ENCODE assay signal across 9 cellular contexts in genomic region chr9:110919609-110920008, GRCh38.
DNase-seq lines count a peak whose midpoint lies in the region; ATAC-seq and TF ChIP-seq lines count a peak whose summit lies in the region.
"Had no signal": no experiment of that assay in that cellular context is flagged by ENCODE, and none has a peak within 500 bp of the region (broad histone marks: within the 10 kb centered on the region; RNA-seq: fewer than 3 reads in every experiment).

No MANE protein-coding gene starts in this region.

- H3K27me3 ChIP-seq in MG63, result no peaks in the 10 kb centered on the region

- no peak overlapping the region for H3K27ac Mint-ChIP-seq in activated CD4-positive, alpha-beta T cell treated with anti-CD3 and anti-CD28 coated beads, Interleukin-2, amount 10 ng/mL, durations not matched to agents 7 days and 5 days
- H3K27ac Mint-ChIP-seq in WTC11, result no peak overlapping the region
- H3K27ac Mint-ChIP-seq: memory B cell had no signal

- POLR2A ChIA-PET in activated CD4-positive, alpha-beta T cell treated with anti-CD3 and anti-CD28 coated beads, Interleukin-2, amount 10 ng/mL, durations not matched to agents 7 days and 5 days (lab: Charles Lee), result no interaction called here
- POLR2A ChIA-PET in WTC11 (lab: Charles Lee), result no interaction called here

- H3K36me3 ChIP-seq in MG63, result peaks cover 77% of the 10 kb centered on the region

- no peaks in the 10 kb centered on the region for H3K9me3 ChIP-seq in MG63

- no peaks in the 10 kb centered on the region for H3K4me1 Mint-ChIP-seq in activated CD4-positive, alpha-beta T cell treated with anti-CD3 and anti-CD28 coated beads, Interleukin-2, amount 10 ng/mL, durations not matched to agents 7 days and 5 days
- peaks cover 4% of the 10 kb centered on the region for H3K4me1 Mint-ChIP-seq in WTC11
- H3K4me1 Mint-ChIP-seq: memory B cell had no signal

- H3K9me3 Mint-ChIP-seq in activated CD4-positive, alpha-beta T cell treated with anti-CD3 and anti-CD28 coated beads, Interleukin-2, amount 10 ng/mL, durations not matched to agents 7 days and 5 days, result no peaks in the 10 kb centered on the region
- peaks cover 12% of the 10 kb centered on the region for H3K9me3 Mint-ChIP-seq in WTC11

- DNase-seq in AG08396 (ENCODE audit: low spot score) (peak; percentile 44), MG63 (peak; percentile 25), choroid plexus epithelial cell (ENCODE audit: low read depth) (peak; percentile 65), middle frontal gyrus (ENCODE audit: extremely low spot score, low spot score) (peak; percentile 53), WTC11 (ENCODE audit: low spot score) (no peak)
- DNase-seq in activated CD4-positive, alpha-beta T cell treated with anti-CD3 and anti-CD28 coated beads, Interleukin-2, amount 10 ng/mL, durations not matched to agents 7 days and 5 days, result no peak

- H3K4me3 Mint-ChIP-seq in activated CD4-positive, alpha-beta T cell treated with anti-CD3 and anti-CD28 coated beads, Interleukin-2, amount 10 ng/mL, durations not matched to agents 7 days and 5 days, result no peak overlapping the region
- no peak overlapping the region for H3K4me3 Mint-ChIP-seq in WTC11
- H3K4me3 Mint-ChIP-seq: memory B cell had no signal

- CTCF ChIA-PET in activated CD4-positive, alpha-beta T cell treated with anti-CD3 and anti-CD28 coated beads, Interleukin-2, amount 10 ng/mL, durations not matched to agents 7 days and 5 days (lab: Charles Lee), result no interaction called here
- CTCF ChIA-PET in WTC11 (lab: Charles Lee), result no interaction called here

- no peak for TF ChIP-seq CTCF in choroid plexus epithelial cell (conservative IDR thresholded peaks at IDR 0.05; ENCODE audit: low read depth, low read length)
- no peak for TF ChIP-seq CTCF in WTC11 (IDR thresholded peaks at IDR 0.05)

- no peak for ATAC-seq in esophagus mucosa
- ATAC-seq in GM18519 (IDR thresholded peaks at IDR 0.05; ENCODE audit: low FRiP score, unreplicated experiment), result no peak
- ATAC-seq in WTC11, result no peak

- no peak overlapping the region for H3K4me3 ChIP-seq in MG63
- H3K4me3 ChIP-seq in choroid plexus epithelial cell (ENCODE audit: low read depth, low read length), result no peak overlapping the region

- no peaks in the 10 kb centered on the region for H3K36me3 Mint-ChIP-seq in activated CD4-positive, alpha-beta T cell treated with anti-CD3 and anti-CD28 coated beads, Interleukin-2, amount 10 ng/mL, durations not matched to agents 7 days and 5 days (ENCODE audit: low read depth)
- H3K36me3 Mint-ChIP-seq in WTC11, result peaks cover 2% of the 10 kb centered on the region
- H3K36me3 Mint-ChIP-seq: memory B cell had no signal

- H3K27me3 Mint-ChIP-seq in activated CD4-positive, alpha-beta T cell treated with anti-CD3 and anti-CD28 coated beads, Interleukin-2, amount 10 ng/mL, durations not matched to agents 7 days and 5 days, result no peaks in the 10 kb centered on the region
- H3K27me3 Mint-ChIP-seq in WTC11 (ENCODE audit: low read depth), result no peaks in the 10 kb centered on the region
- H3K27me3 Mint-ChIP-seq: memory B cell had no signal

TF ChIP-seq in WTC11, 78 proteins besides CTCF, POLR2A, EP300 and RAD21:
- TF ChIP-seq ZNF671 (CRISPR knock-in tag; IDR thresholded peaks at IDR 0.05), result no peak
- TF ChIP-seq, protein P1, sequence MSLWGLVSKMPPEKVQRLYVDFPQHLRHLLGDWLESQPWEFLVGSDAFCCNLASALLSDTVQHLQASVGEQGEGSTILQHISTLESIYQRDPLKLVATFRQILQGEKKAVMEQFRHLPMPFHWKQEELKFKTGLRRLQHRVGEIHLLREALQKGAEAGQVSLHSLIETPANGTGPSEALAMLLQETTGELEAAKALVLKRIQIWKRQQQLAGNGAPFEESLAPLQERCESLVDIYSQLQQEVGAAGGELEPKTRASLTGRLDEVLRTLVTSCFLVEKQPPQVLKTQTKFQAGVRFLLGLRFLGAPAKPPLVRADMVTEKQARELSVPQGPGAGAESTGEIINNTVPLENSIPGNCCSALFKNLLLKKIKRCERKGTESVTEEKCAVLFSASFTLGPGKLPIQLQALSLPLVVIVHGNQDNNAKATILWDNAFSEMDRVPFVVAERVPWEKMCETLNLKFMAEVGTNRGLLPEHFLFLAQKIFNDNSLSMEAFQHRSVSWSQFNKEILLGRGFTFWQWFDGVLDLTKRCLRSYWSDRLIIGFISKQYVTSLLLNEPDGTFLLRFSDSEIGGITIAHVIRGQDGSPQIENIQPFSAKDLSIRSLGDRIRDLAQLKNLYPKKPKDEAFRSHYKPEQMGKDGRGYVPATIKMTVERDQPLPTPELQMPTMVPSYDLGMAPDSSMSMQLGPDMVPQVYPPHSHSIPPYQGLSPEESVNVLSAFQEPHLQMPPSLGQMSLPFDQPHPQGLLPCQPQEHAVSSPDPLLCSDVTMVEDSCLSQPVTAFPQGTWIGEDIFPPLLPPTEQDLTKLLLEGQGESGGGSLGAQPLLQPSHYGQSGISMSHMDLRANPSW (CRISPR knock-in tag; conservative IDR thresholded peaks at IDR 0.05; ENCODE audit: low read depth), result no peak
- TF ChIP-seq NFATC4 (CRISPR knock-in tag; IDR thresholded peaks at IDR 0.05), result no peak
- no peak for TF ChIP-seq HMGA2 (CRISPR knock-in tag; IDR thresholded peaks at IDR 0.05)
- TF ChIP-seq EMX1 (CRISPR knock-in tag; IDR thresholded peaks at IDR 0.05), result no peak
- TF ChIP-seq ZNF121 (CRISPR knock-in tag; IDR thresholded peaks at IDR 0.05), result no peak
- TF ChIP-seq MXD4 (CRISPR knock-in tag; IDR thresholded peaks at IDR 0.05; ENCODE audit: borderline replicate concordance), result no peak
- no peak for TF ChIP-seq FOXK1 (CRISPR knock-in tag; IDR thresholded peaks at IDR 0.05)
- TF ChIP-seq MYBL2 (CRISPR knock-in tag; IDR thresholded peaks at IDR 0.05), result no peak
- TF ChIP-seq NFE2L1 (CRISPR knock-in tag; IDR thresholded peaks at IDR 0.05), result no peak
- no peak for TF ChIP-seq ZNF317 (CRISPR knock-in tag; IDR thresholded peaks at IDR 0.05; ENCODE audit: borderline replicate concordance, low read depth)
- TF ChIP-seq, protein P2, sequence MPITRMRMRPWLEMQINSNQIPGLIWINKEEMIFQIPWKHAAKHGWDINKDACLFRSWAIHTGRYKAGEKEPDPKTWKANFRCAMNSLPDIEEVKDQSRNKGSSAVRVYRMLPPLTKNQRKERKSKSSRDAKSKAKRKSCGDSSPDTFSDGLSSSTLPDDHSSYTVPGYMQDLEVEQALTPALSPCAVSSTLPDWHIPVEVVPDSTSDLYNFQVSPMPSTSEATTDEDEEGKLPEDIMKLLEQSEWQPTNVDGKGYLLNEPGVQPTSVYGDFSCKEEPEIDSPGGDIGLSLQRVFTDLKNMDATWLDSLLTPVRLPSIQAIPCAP (CRISPR knock-in tag; IDR thresholded peaks at IDR 0.05), result no peak
- no peak for TF ChIP-seq JAZF1 (CRISPR knock-in tag; IDR thresholded peaks at IDR 0.05)
- no peak for TF ChIP-seq ARID4B (CRISPR knock-in tag; IDR thresholded peaks at IDR 0.05; ENCODE audit: borderline replicate concordance)
- no peak for TF ChIP-seq GABPB1 (CRISPR knock-in tag; IDR thresholded peaks at IDR 0.05)
- no peak for TF ChIP-seq TCF7 (CRISPR knock-in tag; IDR thresholded peaks at IDR 0.05; ENCODE audit: low read depth)
- no peak for TF ChIP-seq CBFB (CRISPR knock-in tag; IDR thresholded peaks at IDR 0.05; ENCODE audit: low read depth)
- TF ChIP-seq SP1 (CRISPR knock-in tag; conservative IDR thresholded peaks at IDR 0.05), result no peak
- TF ChIP-seq, protein P3, sequence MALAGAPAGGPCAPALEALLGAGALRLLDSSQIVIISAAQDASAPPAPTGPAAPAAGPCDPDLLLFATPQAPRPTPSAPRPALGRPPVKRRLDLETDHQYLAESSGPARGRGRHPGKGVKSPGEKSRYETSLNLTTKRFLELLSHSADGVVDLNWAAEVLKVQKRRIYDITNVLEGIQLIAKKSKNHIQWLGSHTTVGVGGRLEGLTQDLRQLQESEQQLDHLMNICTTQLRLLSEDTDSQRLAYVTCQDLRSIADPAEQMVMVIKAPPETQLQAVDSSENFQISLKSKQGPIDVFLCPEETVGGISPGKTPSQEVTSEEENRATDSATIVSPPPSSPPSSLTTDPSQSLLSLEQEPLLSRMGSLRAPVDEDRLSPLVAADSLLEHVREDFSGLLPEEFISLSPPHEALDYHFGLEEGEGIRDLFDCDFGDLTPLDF (CRISPR knock-in tag; IDR thresholded peaks at IDR 0.05), result no peak
TF ChIP-seq in WTC11: peak in this region for 0.

Comparison
In these comparisons a context has a peak if more than half of its experiments do, and no peak if none do; other contexts are left out.
1. DNase-seq: peak in AG08396 (single experiment), MG63 (single experiment), choroid plexus epithelial cell (single experiment) and middle frontal gyrus (single experiment); none in activated CD4-positive, alpha-beta T cell treated with anti-CD3 and anti-CD28 coated beads, Interleukin-2, amount 10 ng/mL, durations not matched to agents 7 days and 5 days (single experiment) and WTC11 (single experiment).